In the genomic region with DNA sequence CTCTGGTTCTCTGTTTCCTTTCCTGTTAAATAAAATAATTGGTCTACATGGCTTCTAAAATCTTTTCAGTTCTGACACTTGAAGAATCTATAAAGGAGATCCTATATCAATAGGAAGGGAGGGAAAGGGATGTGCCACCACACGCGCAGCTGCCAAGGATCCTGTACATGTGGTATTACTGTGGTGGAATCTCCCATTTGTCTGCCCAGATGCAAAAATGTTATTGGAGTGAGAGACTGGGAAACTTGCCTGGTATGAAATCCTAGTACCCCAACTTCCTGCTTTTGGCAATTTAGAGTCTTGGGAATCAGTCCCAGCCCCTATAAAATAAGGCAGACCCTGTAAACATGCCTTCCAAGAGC, we compare ENCODE assay signal across 8 cellular contexts.
DNase-seq lines count a peak whose midpoint lies in the region; ATAC-seq and TF ChIP-seq lines count a peak whose summit lies in the region.

No MANE protein-coding gene starts in this region.

- H3K9ac ChIP-seq in muscle layer of colon (ENCODE audit: low read length) = no peak overlapping the region

- no peak overlapping the region for H3K4me3 Mint-ChIP-seq in activated naive CD4-positive, alpha-beta T cell treated with anti-CD3 and anti-CD28 coated beads, Interleukin-2, amount 10 ng/mL, durations not matched to agents 7 days and 5 days
- H3K4me3 Mint-ChIP-seq in brain = no peak overlapping the region

- H3K27me3 ChIP-seq in muscle layer of colon (ENCODE audit: control insufficient read depth in 1 of 2, insufficient read depth in 2 of 2, low read length in 2 of 2) (no peaks in the 10 kb centered on the region), transverse colon (no peaks in the 10 kb centered on the region)

- H3K4me1 Mint-ChIP-seq in activated naive CD4-positive, alpha-beta T cell treated with anti-CD3 and anti-CD28 coated beads, Interleukin-2, amount 10 ng/mL, durations not matched to agents 7 days and 5 days = peaks cover 31% of the 10 kb centered on the region
- H3K4me1 Mint-ChIP-seq in brain = peaks cover 30% of the 10 kb centered on the region

- in situ Hi-C loops in transverse colon (cut with MboI; ENCODE audit: low pct_ligation_motif_present in 1 of 4, low pct_unique_long_range_greater_than_20kb in 1 of 4, low sequenced_read_pairs in 3 of 4) = no loop called here
- in situ Hi-C loops in ACHN (cut with HindIII; ENCODE audit: low pct_ligation_motif_present, low pct_unique_long_range_greater_than_20kb, low sequenced_read_pairs) = no loop called here

- TF ChIP-seq EP300 in transverse colon (IDR thresholded peaks at IDR 0.05; ENCODE audit: low read depth) = no peak

- no peak overlapping the region for H3K4me3 ChIP-seq in muscle layer of colon (ENCODE audit: low read depth in 1 of 2, low read length in 2 of 2)
- H3K4me3 ChIP-seq in transverse colon = no peak overlapping the region

- peaks cover 18% of the 10 kb centered on the region for H3K27me3 Mint-ChIP-seq in activated naive CD4-positive, alpha-beta T cell treated with anti-CD3 and anti-CD28 coated beads, Interleukin-2, amount 10 ng/mL, durations not matched to agents 7 days and 5 days
- H3K27me3 Mint-ChIP-seq in brain = peaks cover 9% of the 10 kb centered on the region

- CTCF ChIA-PET in activated naive CD4-positive, alpha-beta T cell treated with anti-CD3 and anti-CD28 coated beads, Interleukin-2, amount 10 ng/mL, durations not matched to agents 7 days and 5 days (lab: Charles Lee) = interaction anchor here (1.1 kb wide), 1 partner anchor 9 kb away, joined by 3 read pairs; no protein-coding TSS in a partner anchor

- peaks cover 20% of the 10 kb centered on the region for H3K4me1 ChIP-seq in muscle layer of colon (ENCODE audit: insufficient read depth, low read length)
- H3K4me1 ChIP-seq in transverse colon = peaks cover 15 to 41% (median 18%) of the 10 kb centered on the region in 4 donors

- 57 to 64% methylated on average over 2 of the region's 2 CpGs for WGBS in transverse colon (ENCODE audit: low coverage in 1 of 2), 2 donors

- H3K36me3 Mint-ChIP-seq in activated naive CD4-positive, alpha-beta T cell treated with anti-CD3 and anti-CD28 coated beads, Interleukin-2, amount 10 ng/mL, durations not matched to agents 7 days and 5 days = no peaks in the 10 kb centered on the region
- H3K36me3 Mint-ChIP-seq in brain = no peaks in the 10 kb centered on the region

- TF ChIP-seq CTCF in brain (conservative IDR thresholded peaks at IDR 0.05) (no peak), transverse colon (IDR thresholded peaks at IDR 0.05) (no peak)

- TF ChIP-seq POLR2A in transverse colon (IDR thresholded peaks at IDR 0.05) = no peak

- H3K36me3 ChIP-seq in muscle layer of colon (ENCODE audit: insufficient read depth, low read length) (no peaks in the 10 kb centered on the region), transverse colon (no peaks in the 10 kb centered on the region)

- intact Hi-C loops in transverse colon (cut with DNase I; ENCODE audit: low total_unique reads) = no loop called here

- ATAC-seq in HG03135 (IDR thresholded peaks at IDR 0.05; ENCODE audit: unreplicated experiment) (no peak), HG02610 (IDR thresholded peaks at IDR 0.05; ENCODE audit: unreplicated experiment) (no peak)

- peak overlapping the region; percentile 11 for H3K27ac Mint-ChIP-seq in activated naive CD4-positive, alpha-beta T cell treated with anti-CD3 and anti-CD28 coated beads, Interleukin-2, amount 10 ng/mL, durations not matched to agents 7 days and 5 days
- peak overlapping the region in 3 of 5 experiments; percentile 3 to 86 (median 78) for H3K27ac Mint-ChIP-seq in brain

- peak overlapping the region; percentile 41 for H3K27ac ChIP-seq in muscle layer of colon (ENCODE audit: low read depth, low read length)
- H3K27ac ChIP-seq in transverse colon = peak overlapping the region; percentile 7 to 77 (median 56)

- DNase-seq in activated naive CD4-positive, alpha-beta T cell treated with anti-CD3 and anti-CD28 coated beads, Interleukin-2, amount 10 ng/mL, durations not matched to agents 7 days and 5 days = no peak
- DNase-seq in activated naive CD4-positive, alpha-beta T cell treated with Interleukin-2 at 50 U/mL for 16 hours = no peak
- no peak for DNase-seq in transverse colon
- DNase-seq in ACHN = no peak

- H3K9me3 ChIP-seq in muscle layer of colon (ENCODE audit: low read length) (no peaks in the 10 kb centered on the region), transverse colon (no peaks in the 10 kb centered on the region)

- no peaks in the 10 kb centered on the region for H3K9me3 Mint-ChIP-seq in activated naive CD4-positive, alpha-beta T cell treated with anti-CD3 and anti-CD28 coated beads, Interleukin-2, amount 10 ng/mL, durations not matched to agents 7 days and 5 days
- H3K9me3 Mint-ChIP-seq in brain = no peaks in the 10 kb centered on the region
